Comparison of ENCODE assay signal across 1 cellular context in the genomic region with DNA sequence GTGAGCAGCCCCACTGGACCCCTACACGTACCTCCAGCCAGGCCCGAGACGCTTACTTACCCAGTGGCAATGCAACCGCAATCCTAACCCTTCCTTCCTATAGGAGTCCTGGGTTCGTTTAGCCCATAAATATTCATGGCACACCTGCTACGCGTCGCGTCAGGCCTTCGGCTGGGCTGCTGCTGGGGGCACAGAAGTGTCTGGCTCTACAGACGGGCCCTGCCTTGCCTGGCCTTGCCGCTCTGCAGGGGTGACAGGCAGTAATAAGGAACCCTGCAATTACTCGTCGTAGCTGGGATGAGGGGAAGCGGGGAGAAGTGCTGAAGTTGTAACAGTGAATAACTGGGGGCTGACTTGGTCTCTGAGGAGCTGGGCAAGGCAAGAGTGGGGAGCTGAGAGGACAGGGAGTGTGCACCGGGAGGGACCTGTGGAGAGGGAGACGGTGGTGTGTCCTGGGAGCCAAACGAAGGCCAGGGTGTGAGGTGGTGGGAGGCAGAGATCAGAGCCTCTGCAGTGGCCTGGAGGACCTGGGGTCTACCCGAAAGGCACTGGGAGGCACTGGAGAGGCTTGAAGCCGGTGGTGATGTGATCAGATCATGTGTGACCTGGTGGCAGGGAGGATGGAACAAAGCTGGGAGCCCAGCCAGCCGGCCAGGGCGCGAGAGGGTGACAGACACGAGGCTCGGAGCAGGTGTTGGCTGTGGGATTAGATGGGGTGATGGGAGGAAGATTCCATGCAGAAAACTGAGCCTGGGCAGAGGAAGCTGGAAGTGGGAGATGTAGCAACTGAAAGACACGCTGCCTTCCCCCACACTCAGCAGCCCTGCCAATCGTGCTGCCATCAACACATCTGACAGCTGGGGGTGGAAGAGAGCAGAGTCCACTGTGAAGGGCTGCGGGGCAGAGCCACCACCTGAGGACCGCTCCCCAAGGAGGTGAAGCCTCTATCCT.
TF ChIP-seq lines count a peak whose summit lies in the region.

No MANE protein-coding gene starts in this region.

TF ChIP-seq in GM23338, 12 proteins besides CTCF, POLR2A, EP300 and RAD21 (continued from another document):
- no peak for TF ChIP-seq ZNF331 (CRISPR knock-in tag; IDR thresholded peaks at IDR 0.05; ENCODE audit: low read depth)
- TF ChIP-seq NANOG (IDR thresholded peaks at IDR 0.05; ENCODE audit: borderline replicate concordance) = no peak
- TF ChIP-seq CREB1 (CRISPR knock-in tag; IDR thresholded peaks at IDR 0.05; ENCODE audit: low read depth) = no peak
- TF ChIP-seq, protein P1, sequence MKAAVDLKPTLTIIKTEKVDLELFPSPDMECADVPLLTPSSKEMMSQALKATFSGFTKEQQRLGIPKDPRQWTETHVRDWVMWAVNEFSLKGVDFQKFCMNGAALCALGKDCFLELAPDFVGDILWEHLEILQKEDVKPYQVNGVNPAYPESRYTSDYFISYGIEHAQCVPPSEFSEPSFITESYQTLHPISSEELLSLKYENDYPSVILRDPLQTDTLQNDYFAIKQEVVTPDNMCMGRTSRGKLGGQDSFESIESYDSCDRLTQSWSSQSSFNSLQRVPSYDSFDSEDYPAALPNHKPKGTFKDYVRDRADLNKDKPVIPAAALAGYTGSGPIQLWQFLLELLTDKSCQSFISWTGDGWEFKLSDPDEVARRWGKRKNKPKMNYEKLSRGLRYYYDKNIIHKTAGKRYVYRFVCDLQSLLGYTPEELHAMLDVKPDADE (IDR thresholded peaks at IDR 0.05) = no peak
- TF ChIP-seq, protein P2, sequence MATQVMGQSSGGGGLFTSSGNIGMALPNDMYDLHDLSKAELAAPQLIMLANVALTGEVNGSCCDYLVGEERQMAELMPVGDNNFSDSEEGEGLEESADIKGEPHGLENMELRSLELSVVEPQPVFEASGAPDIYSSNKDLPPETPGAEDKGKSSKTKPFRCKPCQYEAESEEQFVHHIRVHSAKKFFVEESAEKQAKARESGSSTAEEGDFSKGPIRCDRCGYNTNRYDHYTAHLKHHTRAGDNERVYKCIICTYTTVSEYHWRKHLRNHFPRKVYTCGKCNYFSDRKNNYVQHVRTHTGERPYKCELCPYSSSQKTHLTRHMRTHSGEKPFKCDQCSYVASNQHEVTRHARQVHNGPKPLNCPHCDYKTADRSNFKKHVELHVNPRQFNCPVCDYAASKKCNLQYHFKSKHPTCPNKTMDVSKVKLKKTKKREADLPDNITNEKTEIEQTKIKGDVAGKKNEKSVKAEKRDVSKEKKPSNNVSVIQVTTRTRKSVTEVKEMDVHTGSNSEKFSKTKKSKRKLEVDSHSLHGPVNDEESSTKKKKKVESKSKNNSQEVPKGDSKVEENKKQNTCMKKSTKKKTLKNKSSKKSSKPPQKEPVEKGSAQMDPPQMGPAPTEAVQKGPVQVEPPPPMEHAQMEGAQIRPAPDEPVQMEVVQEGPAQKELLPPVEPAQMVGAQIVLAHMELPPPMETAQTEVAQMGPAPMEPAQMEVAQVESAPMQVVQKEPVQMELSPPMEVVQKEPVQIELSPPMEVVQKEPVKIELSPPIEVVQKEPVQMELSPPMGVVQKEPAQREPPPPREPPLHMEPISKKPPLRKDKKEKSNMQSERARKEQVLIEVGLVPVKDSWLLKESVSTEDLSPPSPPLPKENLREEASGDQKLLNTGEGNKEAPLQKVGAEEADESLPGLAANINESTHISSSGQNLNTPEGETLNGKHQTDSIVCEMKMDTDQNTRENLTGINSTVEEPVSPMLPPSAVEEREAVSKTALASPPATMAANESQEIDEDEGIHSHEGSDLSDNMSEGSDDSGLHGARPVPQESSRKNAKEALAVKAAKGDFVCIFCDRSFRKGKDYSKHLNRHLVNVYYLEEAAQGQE (IDR thresholded peaks at IDR 0.05; ENCODE audit: unreplicated experiment) = no peak
